ENCODE assay signal across 8 cellular contexts in the genomic region with DNA sequence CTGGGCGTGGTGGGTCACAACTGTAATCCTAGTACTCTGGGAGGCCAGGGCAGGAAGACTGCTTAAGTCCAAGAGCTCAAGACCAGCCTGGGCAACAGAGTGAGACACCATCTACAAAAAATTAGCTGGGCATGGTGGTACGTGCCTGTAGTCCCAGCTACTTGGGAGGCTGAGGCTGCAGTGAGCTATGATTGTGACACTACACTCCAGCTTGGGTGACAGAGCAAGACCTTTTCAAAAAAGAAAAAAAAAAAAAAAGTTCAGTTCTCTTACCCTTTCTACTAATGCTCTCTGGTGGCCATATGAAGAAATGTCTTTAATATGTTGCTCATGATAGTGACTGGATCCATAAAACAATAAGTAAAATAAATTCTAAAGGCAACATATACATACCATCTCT. TPM values are rescaled to one million over a fixed set of nuclear protein-coding genes. Genes with fewer than 3 reads are reported as not detected.
DNase-seq lines count a peak whose midpoint lies in the region; ATAC-seq and TF ChIP-seq lines count a peak whose summit lies in the region.

No MANE protein-coding gene starts in this region.

- DNase-seq in NCI-H510A treated with DMSO at 0.1 percent for 48 hours (lab: John Stamatoyannopoulos, UW), result peak; percentile 4
- no peak for DNase-seq in NCI-H510A (lab: John Stamatoyannopoulos, UW)
- peak; percentile 17 to 21 for DNase-seq in HL-60 (ENCODE audit: low read depth in 1 of 2, low spot score in 1 of 2)
- no peak for DNase-seq in hepatocyte (ENCODE audit: low spot score)
- no peak for DNase-seq in head of caudate nucleus
- no peak for DNase-seq in MG63

- peak; percentile 74 for ATAC-seq in SK-N-SH treated with all-trans-retinoic acid at 6 μM for 48 hours
- no peak for ATAC-seq in activated CD4-positive, CD25-positive, alpha-beta regulatory T cell treated with anti-CD3 and anti-CD28 coated beads, Interleukin-2, amount 50 U/mL, for 24 hours

- no peak overlapping the region for H3K4me3 ChIP-seq in HL-60 (replicated peaks; ENCODE audit: insufficient read depth, low read length)
- no peak overlapping the region for H3K4me3 ChIP-seq in hepatocyte
- no peak overlapping the region for H3K4me3 ChIP-seq in MG63

- H3K4me1 ChIP-seq in hepatocyte (ENCODE audit: insufficient read depth), result no peaks in the 10 kb centered on the region

- no peak overlapping the region for H2AFZ ChIP-seq in hepatocyte

- no peak overlapping the region for H3K4me2 ChIP-seq in hepatocyte

- H3K36me3 ChIP-seq in hepatocyte (replicated peaks; ENCODE audit: insufficient read depth, low read depth) (no peaks in the 10 kb centered on the region), MG63 (peaks cover 37% of the 10 kb centered on the region)

- H3K27me3 ChIP-seq in HL-60 (ENCODE audit: insufficient read depth, poor library complexity, severe bottlenecking) (no peaks in the 10 kb centered on the region), hepatocyte (no peaks in the 10 kb centered on the region), MG63 (no peaks in the 10 kb centered on the region)

- no peaks in the 10 kb centered on the region for H3K9me2 ChIP-seq in hepatocyte (replicated peaks; ENCODE audit: insufficient read depth)

- intact Hi-C loops in head of caudate nucleus (cut with DNase I), result no loop called here

- TF ChIP-seq CTCF in HL-60 (IDR thresholded peaks at IDR 0.05; ENCODE audit: insufficient read depth, low read length) (no peak), hepatocyte (IDR thresholded peaks at IDR 0.05; ENCODE audit: poor library complexity) (peak; percentile 48)

- H3K27ac ChIP-seq in HL-60 (replicated peaks), result no peak overlapping the region
- H3K27ac ChIP-seq in hepatocyte, result no peak overlapping the region

- H3K79me2 ChIP-seq in hepatocyte, result peaks cover 13% of the 10 kb centered on the region

- 100% methylated on average over 2 of the region's 2 CpGs for WGBS in hepatocyte (ENCODE audit: low lambda C conversion rate, missing lambda C conversion rate)

- no peaks in the 10 kb centered on the region for H4K20me1 ChIP-seq in hepatocyte (ENCODE audit: insufficient read depth, poor library complexity, severe bottlenecking)

- no peaks in the 10 kb centered on the region for H3K9me3 ChIP-seq in hepatocyte (ENCODE audit: low read depth)
- no peaks in the 10 kb centered on the region for H3K9me3 ChIP-seq in MG63

TF ChIP-seq in SK-N-SH treated with all-trans-retinoic acid at 6 μM for 48 hours, 23 proteins besides CTCF, POLR2A, EP300 and RAD21:
- TF ChIP-seq CSDC2 (CRISPR knock-in tag; IDR thresholded peaks at IDR 0.05), result no peak
- TF ChIP-seq ZC3H10 (CRISPR knock-in tag; IDR thresholded peaks at IDR 0.05), result no peak
- no peak for TF ChIP-seq ZNF565 (CRISPR knock-in tag; conservative IDR thresholded peaks at IDR 0.05; ENCODE audit: low read depth)
- no peak for TF ChIP-seq ZFP3 (CRISPR knock-in tag; IDR thresholded peaks at IDR 0.05)
- no peak for TF ChIP-seq ISL1 (CRISPR knock-in tag; IDR thresholded peaks at IDR 0.05)
- TF ChIP-seq, protein P1, sequence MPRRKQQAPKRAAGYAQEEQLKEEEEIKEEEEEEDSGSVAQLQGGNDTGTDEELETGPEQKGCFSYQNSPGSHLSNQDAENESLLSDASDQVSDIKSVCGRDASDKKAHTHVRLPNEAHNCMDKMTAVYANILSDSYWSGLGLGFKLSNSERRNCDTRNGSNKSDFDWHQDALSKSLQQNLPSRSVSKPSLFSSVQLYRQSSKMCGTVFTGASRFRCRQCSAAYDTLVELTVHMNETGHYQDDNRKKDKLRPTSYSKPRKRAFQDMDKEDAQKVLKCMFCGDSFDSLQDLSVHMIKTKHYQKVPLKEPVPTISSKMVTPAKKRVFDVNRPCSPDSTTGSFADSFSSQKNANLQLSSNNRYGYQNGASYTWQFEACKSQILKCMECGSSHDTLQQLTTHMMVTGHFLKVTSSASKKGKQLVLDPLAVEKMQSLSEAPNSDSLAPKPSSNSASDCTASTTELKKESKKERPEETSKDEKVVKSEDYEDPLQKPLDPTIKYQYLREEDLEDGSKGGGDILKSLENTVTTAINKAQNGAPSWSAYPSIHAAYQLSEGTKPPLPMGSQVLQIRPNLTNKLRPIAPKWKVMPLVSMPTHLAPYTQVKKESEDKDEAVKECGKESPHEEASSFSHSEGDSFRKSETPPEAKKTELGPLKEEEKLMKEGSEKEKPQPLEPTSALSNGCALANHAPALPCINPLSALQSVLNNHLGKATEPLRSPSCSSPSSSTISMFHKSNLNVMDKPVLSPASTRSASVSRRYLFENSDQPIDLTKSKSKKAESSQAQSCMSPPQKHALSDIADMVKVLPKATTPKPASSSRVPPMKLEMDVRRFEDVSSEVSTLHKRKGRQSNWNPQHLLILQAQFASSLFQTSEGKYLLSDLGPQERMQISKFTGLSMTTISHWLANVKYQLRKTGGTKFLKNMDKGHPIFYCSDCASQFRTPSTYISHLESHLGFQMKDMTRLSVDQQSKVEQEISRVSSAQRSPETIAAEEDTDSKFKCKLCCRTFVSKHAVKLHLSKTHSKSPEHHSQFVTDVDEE (CRISPR knock-in tag; IDR thresholded peaks at IDR 0.05), result no peak
- no peak for TF ChIP-seq ZFP30 (CRISPR knock-in tag; IDR thresholded peaks at IDR 0.05)

RNA-seq across cellular contexts. Expression of gene TYW5, which starts 14.9 kb away (rescaled TPM):
- 10.1 and 14.6 TPM in 2 replicates for total RNA-seq in hepatocyte
- 5.0 and 5.3 TPM in 2 replicates for polyA plus RNA-seq in hepatocyte
- total RNA-seq in MG63 (2014; rRNA removed; shearing (Covaris generic); ENCODE audit: low replicate concordance), result 1.2 and 3.6 TPM in 2 replicates

RNA-seq across cellular contexts. Expression of gene MAIP1, which starts 15.0 kb away (rescaled TPM):
- total RNA-seq in hepatocyte, result 33.0 and 35.7 TPM in 2 replicates
- polyA plus RNA-seq in hepatocyte, result 21.7 and 26.3 TPM in 2 replicates
- total RNA-seq in MG63 (2014; rRNA removed; shearing (Covaris generic); ENCODE audit: low replicate concordance), result 14.8 and 15.4 TPM in 2 replicates

RNA-seq across cellular contexts. Expression of gene C2orf69, which starts 29.3 kb away (rescaled TPM):
- total RNA-seq in hepatocyte, result 10.5 and 12.1 TPM in 2 replicates
- 6.2 and 6.8 TPM in 2 replicates for polyA plus RNA-seq in hepatocyte
- 4.6 and 9.9 TPM in 2 replicates for total RNA-seq in MG63 (2014; rRNA removed; shearing (Covaris generic); ENCODE audit: low replicate concordance)

Comparison
In these comparisons a context has a peak if more than half of its experiments do, and no peak if none do; other contexts are left out.
1. DNase-seq: peak in NCI-H510A treated with DMSO at 0.1 percent for 48 hours (single experiment) and HL-60 (2 of 2); none in NCI-H510A (single experiment), hepatocyte (single experiment), head of caudate nucleus (0 of 42) and MG63 (single experiment).